25 cellular contexts compared by ENCODE assay signal in genomic region chr3:195869413-195870001, GRCh38. TPM values are rescaled to one million over a fixed set of nuclear protein-coding genes. Genes with fewer than 3 reads are reported as not detected.
"Had no signal": no experiment of that assay in that cellular context is flagged by ENCODE, and none has a peak within 500 bp of the region (broad histone marks: within the 10 kb centered on the region; RNA-seq: fewer than 3 reads in every experiment).

No MANE protein-coding gene starts in this region.

- H3K4me1 Mint-ChIP-seq: activated CD4-positive, alpha-beta T cell treated with anti-CD3 and anti-CD28 coated beads, Interleukin-2, amount 10 ng/mL, durations not matched to agents 7 days and 5 days; activated naive CD4-positive, alpha-beta T cell treated with anti-CD3 and anti-CD28 coated beads, Interleukin-2, amount 10 ng/mL, durations not matched to agents 7 days and 5 days; activated naive CD8-positive, alpha-beta T cell treated with anti-CD3 and anti-CD28 coated beads, Interleukin-2, amount 50 U/mL, for 24 hours; immature natural killer cell had no signal

- H3K4me3 Mint-ChIP-seq: activated CD4-positive, alpha-beta T cell treated with anti-CD3 and anti-CD28 coated beads, Interleukin-2, amount 10 ng/mL, durations not matched to agents 7 days and 5 days; activated naive CD4-positive, alpha-beta T cell treated with anti-CD3 and anti-CD28 coated beads, Interleukin-2, amount 10 ng/mL, durations not matched to agents 7 days and 5 days; activated naive CD8-positive, alpha-beta T cell treated with anti-CD3 and anti-CD28 coated beads, Interleukin-2, amount 50 U/mL, for 24 hours; immature natural killer cell; T-helper 1 cell treated with Interleukin-12 subunit alpha and Interleukin-12 subunit beta and Interleukin-4 antibody, amounts not matched to agents 30 μg/mL and 1 μg/mL, for 36 hours had no signal

- H3K27me3 ChIP-seq: brain microvascular endothelial cell, esophagus muscularis mucosa, tibial nerve, uterus had no signal

- H3K4me3 ChIP-seq: esophagus muscularis mucosa, tibial nerve, uterus had no signal

- H3K36me3 ChIP-seq: uterus had no signal

- H3K27ac Mint-ChIP-seq: activated CD4-positive, alpha-beta T cell treated with anti-CD3 and anti-CD28 coated beads, Interleukin-2, amount 10 ng/mL, durations not matched to agents 7 days and 5 days; activated naive CD4-positive, alpha-beta T cell treated with anti-CD3 and anti-CD28 coated beads, Interleukin-2, amount 10 ng/mL, durations not matched to agents 7 days and 5 days; activated naive CD8-positive, alpha-beta T cell treated with anti-CD3 and anti-CD28 coated beads, Interleukin-2, amount 50 U/mL, for 24 hours; T-helper 1 cell treated with Interleukin-12 subunit alpha and Interleukin-12 subunit beta and Interleukin-4 antibody, amounts not matched to agents 30 μg/mL and 1 μg/mL, for 36 hours had no signal

- H3K27me3 Mint-ChIP-seq: activated CD4-positive, alpha-beta T cell treated with anti-CD3 and anti-CD28 coated beads, Interleukin-2, amount 10 ng/mL, durations not matched to agents 7 days and 5 days; activated naive CD4-positive, alpha-beta T cell treated with anti-CD3 and anti-CD28 coated beads, Interleukin-2, amount 10 ng/mL, durations not matched to agents 7 days and 5 days; activated naive CD8-positive, alpha-beta T cell treated with anti-CD3 and anti-CD28 coated beads, Interleukin-2, amount 50 U/mL, for 24 hours had no signal

- H3K9me3 Mint-ChIP-seq: activated CD4-positive, alpha-beta T cell treated with anti-CD3 and anti-CD28 coated beads, Interleukin-2, amount 10 ng/mL, durations not matched to agents 7 days and 5 days; activated naive CD4-positive, alpha-beta T cell treated with anti-CD3 and anti-CD28 coated beads, Interleukin-2, amount 10 ng/mL, durations not matched to agents 7 days and 5 days; activated naive CD8-positive, alpha-beta T cell treated with anti-CD3 and anti-CD28 coated beads, Interleukin-2, amount 50 U/mL, for 24 hours; immature natural killer cell; nephron; T-helper 1 cell treated with Interleukin-12 subunit alpha and Interleukin-12 subunit beta and Interleukin-4 antibody, amounts not matched to agents 30 μg/mL and 1 μg/mL, for 36 hours had no signal

- DNase-seq: activated CD4-positive, alpha-beta T cell treated with anti-CD3 and anti-CD28 coated beads, Interleukin-2, amount 10 ng/mL, durations not matched to agents 7 days and 5 days; activated CD8-positive, alpha-beta memory T cell treated with anti-CD3 and anti-CD28 coated beads, Interleukin-2, amount 50 U/mL, for 4 hours; activated effector memory CD4-positive, alpha-beta T cell treated with Interleukin-2 at 50 U/mL for 16 hours; activated naive CD4-positive, alpha-beta T cell treated with anti-CD3 and anti-CD28 coated beads, Interleukin-2, amount 10 ng/mL, durations not matched to agents 7 days and 5 days; activated naive CD8-positive, alpha-beta T cell treated with anti-CD3 and anti-CD28 coated beads, Interleukin-2, amount 50 U/mL, for 24 hours; activated T-cell treated with anti-CD3 and anti-CD28 coated beads, Interleukin-2, amount 50 U/mL, for 48 hours; anterior cingulate cortex; brain microvascular endothelial cell; cerebellar nuclear complex; effector CD4-positive, alpha-beta T cell; immature natural killer cell; mesendoderm; stimulated activated CD4-positive, alpha-beta T cell treated with anti-CD3 and anti-CD28 coated beads, Interleukin-12 subunit alpha, Interleukin-12 subunit beta, amount 100 ng/mL, for 4 hours; stimulated activated CD4-positive, alpha-beta T cell treated with anti-CD3 and anti-CD28 coated beads, Interleukin-1b, Interleukin-23, amount 100 ng/mL, for 48 hours; stimulated activated CD8-positive, alpha-beta memory T cell treated with anti-CD3 and anti-CD28 coated beads, Interleukin-4, amount 100 ng/mL, for 48 hours; stimulated activated naive CD4-positive, alpha-beta T cell treated with Interleukin-2 at 50 U/mL for 16 hours; uterus had no signal

- H3K9me3 ChIP-seq: esophagus muscularis mucosa, tibial nerve, uterus had no signal

- H3K4me1 ChIP-seq: uterus had no signal

- H3K27ac ChIP-seq: brain microvascular endothelial cell, tibial nerve, uterus had no signal

- ATAC-seq: activated CD4-positive, CD25-positive, alpha-beta regulatory T cell treated with anti-CD3 and anti-CD28 coated beads, Interleukin-2, amount 50 U/mL, for 24 hours; activated naive CD8-positive, alpha-beta T cell treated with anti-CD3 and anti-CD28 coated beads, Interleukin-2, amount 50 U/mL, for 24 hours had no signal

RNA-seq across cellular contexts. Expression of gene MUC4, which starts 57.8 kb away (rescaled TPM):
- total RNA-seq: endothelial cell of umbilical vein, lower leg skin, posterior vena cava, tibial nerve had no signal
